Comparison of ENCODE assay signal across 8 cellular contexts in genomic region chr1:234926252-234926573, GRCh38.
DNase-seq lines count a peak whose midpoint lies in the region; ATAC-seq, FAIRE-seq and TF ChIP-seq lines count a peak whose summit lies in the region.

No MANE protein-coding gene starts in this region.

- POLR2A ChIA-PET in K562 (lab: Yijun Ruan, JAX) = interaction anchor here (0.5 to 1.3 kb wide), 4 partner anchors 8 to 35 kb away, joined by 3 to 4 read pairs (median 4); no protein-coding TSS in a partner anchor

- H3K9ac ChIP-seq in K562 (ENCODE audit: insufficient read depth in 1 of 2, low read depth in 2 of 2, low read length in 2 of 2) = no peak overlapping the region; a peak in 1 of 4 replicates

- no peak overlapping the region for H3K4me2 ChIP-seq in K562 (ENCODE audit: insufficient read depth, low read length)

- no peaks in the 10 kb centered on the region for H3K27me3 ChIP-seq in ACC112 (ENCODE audit: insufficient read depth, low read length)
- H3K27me3 ChIP-seq in K562 (ENCODE audit: control insufficient read depth in 2 of 2, insufficient read depth in 2 of 2, low read length in 2 of 2) = no peaks in the 10 kb centered on the region

- H3K4me3 Mint-ChIP-seq in naive B cell = peak overlapping the region in 7 of 8 donors; percentile 41 to 89 (median 80)

- in situ Hi-C loops in K562 (cut with MboI) = no loop called here

- H3K4me1 ChIP-seq in ACC112 (ENCODE audit: control insufficient read depth, insufficient read depth, low read length, unreplicated experiment) (peaks cover 22% of the 10 kb centered on the region), K562 (replicated peaks in 1 of 2; ENCODE audit: control insufficient read depth in 2 of 2, insufficient read depth in 2 of 2, low read length in 2 of 2) (peaks cover 0 to 7% of the 10 kb centered on the region in 2 experiments; a peak in 2 of 5 replicates)

- TF ChIP-seq POLR2A in K562 (conservative IDR thresholded peaks at IDR 0.05) = no peak

- no TSS peak for BruUV-seq in K562 (replicated peaks; lab: Mats Ljungman, UMichigan)

- H3K27ac Mint-ChIP-seq in naive B cell = peak overlapping the region in 4 of 6 donors; percentile 19 to 92 (median 53)

- H3K9me3 ChIP-seq in K562 (replicated peaks; ENCODE audit: control insufficient read depth, insufficient read depth, low read depth, low read length) = no peaks in the 10 kb centered on the region

- TF ChIP-seq CTCF in K562 (IDR thresholded peaks at IDR 0.05 in 2 of 3, conservative IDR thresholded peaks at IDR 0.05 in 1 of 3; ENCODE audit: insufficient read depth in 2 of 3, low read depth in 1 of 3, low read length in 3 of 3) = no peak

- H3K79me2 ChIP-seq in ACC112 (ENCODE audit: control insufficient read depth, insufficient read depth, low read length, unreplicated experiment) (no peaks in the 10 kb centered on the region), K562 (ENCODE audit: control insufficient read depth, insufficient read depth, low read length) (no peaks in the 10 kb centered on the region)

- CTCF ChIA-PET in K562 (lab: Yijun Ruan, JAX; ENCODE audit: low intra/inter-chr PET ratio) = interaction anchor here (0.6 kb wide), 1 partner anchor 49 kb away, joined by 3 read pairs; no protein-coding TSS in a partner anchor

- H3K36me3 Mint-ChIP-seq in naive B cell = no peaks in the 10 kb centered on the region

- WGBS in K562 (ENCODE audit: insufficient coverage, low coverage, missing lambda C conversion rate) = 35% methylated on average over 4 of the region's 4 CpGs

- no peaks in the 10 kb centered on the region for H4K20me1 ChIP-seq in K562 (replicated peaks; ENCODE audit: control insufficient read depth, insufficient read depth, low read length)

- TF ChIP-seq RAD21 in K562 (CRISPR knock-in tag; conservative IDR thresholded peaks at IDR 0.05 in 1 of 2, IDR thresholded peaks at IDR 0.05 in 1 of 2) = no peak

- FAIRE-seq in K562 (lab: Jason Lieb, UNC) = no peak

- DNase-seq in K562 (ENCODE audit: extremely low read depth in 1 of 4, low spot score in 3 of 4) = no peak
- no peak for DNase-seq in naive B cell
- DNase-seq in NCI-H2081 (lab: John Stamatoyannopoulos, UW) = no peak
- DNase-seq in activated gamma-delta T cell treated with Interleukin-2 at 50 U/mL for 16 hours = no peak
- DNase-seq in SIG-M5 (lab: John Stamatoyannopoulos, UW) = no peak
- no peak for DNase-seq in cortex of kidney (lab: John Stamatoyannopoulos, UW)

- peaks cover 0 to 3% (median 0%) of the 10 kb centered on the region in 7 donors for H3K9me3 Mint-ChIP-seq in naive B cell

- peaks cover 16 to 46% (median 26%) of the 10 kb centered on the region in 3 donors for H3K4me1 Mint-ChIP-seq in naive B cell

- H3K27ac ChIP-seq in ACC112 (ENCODE audit: low read depth, low read length) (peak overlapping the region; percentile 83), K562 (ENCODE audit: extremely low read depth, low read depth, low read length) (no peak overlapping the region)

- H2AFZ ChIP-seq in ACC112 (ENCODE audit: low read length, unreplicated experiment) = no peak overlapping the region
- no peak overlapping the region for H2AFZ ChIP-seq in K562 (ENCODE audit: low read depth, low read length)

- no peak for TF ChIP-seq EP300 in K562 (IDR thresholded peaks at IDR 0.05; ENCODE audit: low read length)

- intact Hi-C loops in K562 (cut with micrococcal nuclease) = no loop called here

- no peaks in the 10 kb centered on the region for H3K9me1 ChIP-seq in K562 (ENCODE audit: control insufficient read depth, insufficient read depth, low read length)

- H3K27me3 Mint-ChIP-seq in naive B cell = no peaks in the 10 kb centered on the region

- H3K36me3 ChIP-seq in ACC112 (ENCODE audit: insufficient read depth, low read length) (no peaks in the 10 kb centered on the region), K562 (ENCODE audit: control insufficient read depth, insufficient read depth, low read length) (no peaks in the 10 kb centered on the region)

- H3K4me3 ChIP-seq in ACC112 (ENCODE audit: low read depth, low read length) (peak overlapping the region; percentile 54; the same call in 1 of the 2 replicates), K562 (no peak overlapping the region)

- peak; percentile 8 for ATAC-seq in HG03520 (IDR thresholded peaks at IDR 0.05; ENCODE audit: unreplicated experiment)
- no peak for ATAC-seq in K562
- ATAC-seq in naive B cell (ENCODE audit: low read depth in 2 of 2) = no peak

TF ChIP-seq in K562, 482 proteins besides CTCF, POLR2A, EP300 and RAD21:
- TF ChIP-seq FOSL1 (tag; conservative IDR thresholded peaks at IDR 0.05) (0 out of 2 replicates have a peak, but pooled peaks have one; percentile 37), YBX1 (IDR thresholded peaks at IDR 0.05) (no peak), ZBTB12 (CRISPR knock-in tag; IDR thresholded peaks at IDR 0.05) (no peak)
